In the genomic region with DNA sequence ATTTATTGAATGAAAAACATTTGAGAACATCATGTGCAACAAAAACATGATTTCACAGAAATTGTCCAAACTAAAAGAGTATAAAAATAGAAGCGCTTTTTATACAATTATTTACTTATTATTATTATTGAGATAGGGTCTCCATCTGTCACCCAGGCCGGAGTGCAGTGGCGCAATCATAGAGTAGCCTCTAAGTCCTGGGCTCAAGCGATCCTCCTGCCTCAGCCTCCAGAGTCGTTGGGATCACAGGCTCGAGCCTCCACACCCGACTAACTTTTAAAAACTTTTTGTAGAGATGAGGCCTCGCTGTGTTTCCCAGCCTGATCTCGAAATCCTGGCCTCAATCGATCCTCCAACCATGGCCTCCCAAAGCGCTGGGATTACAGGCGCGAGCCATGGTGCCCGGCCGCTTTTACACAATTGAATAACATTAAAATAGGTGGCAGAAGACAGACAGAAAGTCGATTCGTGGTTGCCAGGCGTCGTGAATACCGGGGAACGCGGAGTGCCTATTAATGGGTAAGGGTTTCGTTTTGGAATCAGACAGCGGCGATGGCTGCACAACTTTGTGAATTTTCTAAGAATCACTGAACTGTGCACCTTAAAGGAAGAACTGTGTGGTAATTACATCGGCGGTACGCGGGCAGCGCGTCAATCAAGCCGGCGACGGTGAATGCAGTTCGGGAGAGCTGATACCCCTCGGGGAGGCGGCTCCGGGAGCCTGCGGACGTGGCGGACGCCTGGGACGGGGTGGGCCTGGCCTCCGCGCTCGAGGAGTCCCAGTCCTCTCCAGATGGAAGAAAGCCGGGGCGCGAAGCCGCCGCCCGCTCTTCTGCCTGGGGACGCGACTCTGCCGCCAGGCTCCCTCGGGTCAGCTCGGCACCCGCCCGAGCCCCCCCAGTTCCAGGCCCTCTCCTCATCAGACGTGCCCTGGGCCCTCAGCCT, we compare ENCODE assay signal across 8 cellular contexts. TPM values are rescaled to one million over a fixed set of nuclear protein-coding genes. Genes with fewer than 3 reads are reported as not detected.
DNase-seq lines count a peak whose midpoint lies in the region; ATAC-seq, FAIRE-seq and TF ChIP-seq lines count a peak whose summit lies in the region.

No MANE protein-coding gene starts in this region.

- ATAC-seq in GM19023 (IDR thresholded peaks at IDR 0.05; ENCODE audit: unreplicated experiment) = peak; percentile 38
- ATAC-seq in HG03175 (IDR thresholded peaks at IDR 0.05; ENCODE audit: unreplicated experiment) = peak; percentile 32
- peak; percentile 45 to 73 (median 62) for ATAC-seq in pancreas

- TF ChIP-seq CTCF in BE2C (IDR thresholded peaks at IDR 0.05; ENCODE audit: low read depth, low read length) = no peak
- TF ChIP-seq CTCF in pancreas (IDR thresholded peaks at IDR 0.05) = no peak
- TF ChIP-seq CTCF in uterus (IDR thresholded peaks at IDR 0.05) = no peak

- no peaks in the 10 kb centered on the region for H3K4me1 ChIP-seq in BE2C
- H3K4me1 ChIP-seq in pancreas = peaks cover 6 to 24% (median 6%) of the 10 kb centered on the region in 3 donors
- H3K4me1 ChIP-seq in uterus = peaks cover 0 to 8% of the 10 kb centered on the region in 2 donors

- H3K36me3 ChIP-seq in BE2C (no peaks in the 10 kb centered on the region), pancreas (no peaks in the 10 kb centered on the region), uterus (no peaks in the 10 kb centered on the region)

- no peaks in the 10 kb centered on the region for H3K27me3 ChIP-seq in BE2C
- no peaks in the 10 kb centered on the region for H3K27me3 ChIP-seq in pancreas
- no peaks in the 10 kb centered on the region for H3K27me3 ChIP-seq in uterus

- no peaks in the 10 kb centered on the region for H3K9me3 ChIP-seq in BE2C
- no peaks in the 10 kb centered on the region for H3K9me3 ChIP-seq in pancreas
- no peaks in the 10 kb centered on the region for H3K9me3 ChIP-seq in uterus

- H3K4me3 ChIP-seq in BE2C (ENCODE audit: low read depth, low read length) = peak overlapping the region; percentile 70
- peak overlapping the region; percentile 68 to 94 (median 92) for H3K4me3 ChIP-seq in pancreas
- peak overlapping the region; percentile 55 to 85 for H3K4me3 ChIP-seq in uterus

- DNase-seq in BE2C = peak; percentile 52
- DNase-seq in OCI-M1 (lab: John Stamatoyannopoulos, UW) = peak; percentile 75
- DNase-seq in activated gamma-delta T cell treated with Interleukin-2 at 50 U/mL for 16 hours = peak; percentile 37
- DNase-seq in glomerular visceral epithelial cell (ENCODE audit: extremely low spot score) = peak; percentile 71
- DNase-seq in pancreas = peak; percentile 47 to 87 (median 62)
- DNase-seq in uterus = peak; percentile 41 to 53

- peak overlapping the region; percentile 85 to 92 (median 89) for H3K27ac ChIP-seq in pancreas
- peak overlapping the region; percentile 91 to 96 for H3K27ac ChIP-seq in uterus

- TF ChIP-seq POLR2A in uterus (IDR thresholded peaks at IDR 0.05) = no peak

- no peak for FAIRE-seq in pancreas (lab: Jason Lieb, UNC)

- intact Hi-C loops in pancreas (cut with DNase I) (no loop called here), uterus (cut with DNase I; ENCODE audit: low total_unique reads) (no loop called here)

- WGBS in pancreas, 2 donors = 5 to 6% methylated on average over 49 to 60 of the region's 60 CpGs

RNA-seq across cellular contexts. Expression of a gene that starts 0.8 kb away (rescaled TPM):
- 17.9 TPM for polyA plus RNA-seq in BE2C (2012; ENCODE audit: insufficient read depth, insufficient read length, low read depth)
- total RNA-seq in pancreas (10 to 100 TPM; 11.1 to 21.4 (median 12.9) TPM), uterus (10 to 100 TPM; 11.0 to 44.0 (median 35.8) TPM)
- 10 to 100 TPM; 11.5 to 17.3 TPM for polyA plus RNA-seq in pancreas

RNA-seq across cellular contexts. Expression of a gene that starts 53.4 kb away (rescaled TPM):
- polyA plus RNA-seq in BE2C (2012; ENCODE audit: insufficient read depth, insufficient read length, low read depth) = 91.3 TPM
- total RNA-seq in pancreas (10 to 100 TPM; 34.9 to 62.0 (median 41.1) TPM), uterus (10 to 100 TPM; 57.9 to 86.3 (median 64.6) TPM)
- 100 to 1,000 TPM; 130 to 148 TPM for polyA plus RNA-seq in pancreas

Comparison
In these comparisons a context has a peak if more than half of its experiments do, and no peak if none do; other contexts are left out.
1. Peak in every context shown above with its lines: DNase-seq, ATAC-seq, H3K4me3 ChIP-seq and H3K27ac ChIP-seq.